In genomic region chr4:122819708-122820449, GRCh38 we compare ENCODE assay signal across 24 cellular contexts. TPM values are rescaled to one million over a fixed set of nuclear protein-coding genes. Genes with fewer than 3 reads are reported as not detected.
DNase-seq lines count a peak whose midpoint lies in the region; ATAC-seq, FAIRE-seq and TF ChIP-seq lines count a peak whose summit lies in the region.
"Had no signal": no experiment of that assay in that cellular context is flagged by ENCODE, and none has a peak within 500 bp of the region (broad histone marks: within the 10 kb centered on the region; RNA-seq: fewer than 3 reads in every experiment).

No MANE protein-coding gene starts in this region.

- H3K27me3 Mint-ChIP-seq in astrocyte (ENCODE audit: low read depth, unreplicated experiment), result no peaks in the 10 kb centered on the region

- H3K27ac Mint-ChIP-seq in astrocyte (ENCODE audit: unreplicated experiment), result no peak overlapping the region
- H3K27ac Mint-ChIP-seq: GM23338 had no signal

- no peak for FAIRE-seq in astrocyte (lab: Jason Lieb, UNC)
- no peak for FAIRE-seq in D721Med (lab: Jason Lieb, UNC)
- FAIRE-seq: islet of Langerhans had no signal

- no peak overlapping the region for H3K4me2 ChIP-seq in astrocyte (ENCODE audit: low read length)
- H3K4me2 ChIP-seq: BLaER1, GM23338 had no signal

- no peak for TF ChIP-seq POLR2A in NB4 (IDR thresholded peaks at IDR 0.05; ENCODE audit: extremely low read depth, insufficient read length)

- no peaks in the 10 kb centered on the region for H3K27me3 ChIP-seq in astrocyte (ENCODE audit: insufficient read depth, low read length)
- H3K27me3 ChIP-seq: MG63 had no signal

- H2AFZ ChIP-seq in astrocyte (ENCODE audit: low read depth, low read length), result no peak overlapping the region
- H2AFZ ChIP-seq: GM23338 had no signal

- no peaks in the 10 kb centered on the region for H3K36me3 ChIP-seq in astrocyte (ENCODE audit: insufficient read depth, low read length)
- H3K36me3 ChIP-seq: BLaER1, MG63 had no signal

- DNase-seq in H4 (ENCODE audit: low spot score) (peak; percentile 17), NB4 (ENCODE audit: low read depth) (peak; percentile 33), astrocyte (ENCODE audit: low read depth) (peak; percentile 31), kidney tubule cell (ENCODE audit: low spot score) (peak; percentile 44), SIG-M5 (lab: John Stamatoyannopoulos, UW) (no peak), D721Med (ENCODE audit: insufficient read length, low spot score) (no peak)
- no peak for DNase-seq in stimulated activated CD8-positive, alpha-beta memory T cell treated with anti-CD3 and anti-CD28 coated beads, Interleukin-4, amount 100 ng/mL, for 48 hours
- DNase-seq: activated CD4-positive, alpha-beta T cell treated with anti-CD3 and anti-CD28 coated beads, Interleukin-2, amount 50 U/mL, for 4 hours; activated naive CD4-positive, alpha-beta T cell treated with Interleukin-2 at 50 U/mL for 16 hours; activated T-cell treated with anti-CD3 and anti-CD28 coated beads for 4 hours; cortex of kidney; erythroblast; head of caudate nucleus; MG63; NCI-H2029; NCI-H446; stimulated activated CD4-positive, alpha-beta T cell treated with anti-CD3 and anti-CD28 coated beads, Interleukin-15, amount 100 ng/mL, for 24 hours; stimulated activated naive CD8-positive, alpha-beta T cell treated with anti-CD3 and anti-CD28 coated beads, Interleukin-15, Interleukin-2, amounts not matched to agents 100 U/mL and 50 U/mL, for 24 hours; T1000 had no signal

- no peaks in the 10 kb centered on the region for H3K4me1 ChIP-seq in astrocyte (ENCODE audit: insufficient read depth, low read length)
- H3K4me1 ChIP-seq: BLaER1 had no signal

- no peak for ATAC-seq in GM18868 (IDR thresholded peaks at IDR 0.05; ENCODE audit: unreplicated experiment)
- ATAC-seq: GM23338; stimulated activated naive CD8-positive, alpha-beta T cell treated with anti-CD3 and anti-CD28 coated beads, Interleukin-15, Interleukin-2, amounts not matched to agents 100 U/mL and 50 U/mL, for 24 hours had no signal

- H3K9ac ChIP-seq in astrocyte (ENCODE audit: low read length), result no peak overlapping the region
- H3K9ac ChIP-seq: BLaER1 had no signal

- peaks cover 4% of the 10 kb centered on the region for H3K4me1 Mint-ChIP-seq in astrocyte (ENCODE audit: low read depth, unreplicated experiment)
- H3K4me1 Mint-ChIP-seq: neural crest cell had no signal

- H3K27ac ChIP-seq in astrocyte (ENCODE audit: low read depth, low read length), result no peak overlapping the region
- H3K27ac ChIP-seq: BLaER1 had no signal

- TF ChIP-seq CTCF in NB4 (IDR thresholded peaks at IDR 0.05; ENCODE audit: low read depth, low read length), result no peak
- no peak for TF ChIP-seq CTCF in astrocyte (IDR thresholded peaks at IDR 0.05; ENCODE audit: insufficient read depth, low read depth, low read length)
- TF ChIP-seq CTCF in D721Med (IDR thresholded peaks at IDR 0.05; ENCODE audit: insufficient read depth, missing control alignments), result no peak

- no peaks in the 10 kb centered on the region for H4K20me1 ChIP-seq in astrocyte (ENCODE audit: insufficient read depth, low read length)
- H4K20me1 ChIP-seq: BLaER1 had no signal

- H3K4me3 ChIP-seq in NB4 (ENCODE audit: low read depth, low read length), result no peak overlapping the region
- H3K4me3 ChIP-seq in astrocyte (ENCODE audit: insufficient read depth, low read depth, low read length), result no peak overlapping the region
- H3K4me3 ChIP-seq: BLaER1, GM23338, MG63 had no signal

- H3K9me3 ChIP-seq in astrocyte (ENCODE audit: insufficient read depth, low read depth, low read length), result no peaks in the 10 kb centered on the region
- H3K9me3 ChIP-seq: MG63 had no signal

- H3K36me3 Mint-ChIP-seq in astrocyte (ENCODE audit: low read depth, unreplicated experiment), result no peaks in the 10 kb centered on the region

- H3K79me2 ChIP-seq in astrocyte (ENCODE audit: insufficient read depth, low read length), result no peaks in the 10 kb centered on the region

- H3K9me3 Mint-ChIP-seq in astrocyte (ENCODE audit: unreplicated experiment), result no peaks in the 10 kb centered on the region
- H3K9me3 Mint-ChIP-seq: GM23338, neural crest cell had no signal

- H3K4me3 Mint-ChIP-seq in astrocyte (ENCODE audit: unreplicated experiment), result no peak overlapping the region
- H3K4me3 Mint-ChIP-seq: GM23338, neural crest cell had no signal

RNA-seq across cellular contexts. Expression of gene FGF2, which starts 6.8 kb away (rescaled TPM):
- total RNA-seq in H4 (2014; rRNA removed; shearing (Covaris generic)), result 3.1 and 4.9 TPM in 2 replicates
- 30.5 and 38.4 TPM in 2 replicates for total RNA-seq in astrocyte

Comparison
In these comparisons a context has a peak if more than half of its experiments do, and no peak if none do; other contexts are left out.
1. DNase-seq: peak in H4 (single experiment), NB4 (single experiment), astrocyte (single experiment) and kidney tubule cell (single experiment); none in stimulated activated CD8-positive, alpha-beta memory T cell treated with anti-CD3 and anti-CD28 coated beads, Interleukin-4, amount 100 ng/mL, for 48 hours (single experiment), SIG-M5 (single experiment) and D721Med (single experiment).